21 cellular contexts compared by ENCODE assay signal in genomic region chr2:63696496-63696895, GRCh38.
DNase-seq lines count a peak whose midpoint lies in the region; ATAC-seq, FAIRE-seq and TF ChIP-seq lines count a peak whose summit lies in the region.
"Had no signal": no experiment of that assay in that cellular context is flagged by ENCODE, and none has a peak within 500 bp of the region (broad histone marks: within the 10 kb centered on the region; RNA-seq: fewer than 3 reads in every experiment).

No MANE protein-coding gene starts in this region.

- TF ChIP-seq POLR2A in HepG2 (IDR thresholded peaks at IDR 0.05; ENCODE audit: insufficient read depth in 1 of 2, low read depth in 2 of 2, low read length in 2 of 2) = no peak

- no peaks in the 10 kb centered on the region for H3K9me3 ChIP-seq in liver (ENCODE audit: control insufficient read depth in 4 of 4, low read length in 3 of 4)
- H3K9me3 ChIP-seq in HepG2 (ENCODE audit: low read length) = no peaks in the 10 kb centered on the region
- no peaks in the 10 kb centered on the region for H3K9me3 ChIP-seq in astrocyte (ENCODE audit: insufficient read depth, low read depth, low read length)
- no peaks in the 10 kb centered on the region for H3K9me3 ChIP-seq in small intestine (ENCODE audit: control insufficient read depth, low read depth)
- H3K9me3 ChIP-seq in mesenchymal stem cell (ENCODE audit: control insufficient read depth, low read length) = no peaks in the 10 kb centered on the region
- H3K9me3 ChIP-seq: BLaER1, SJSA1 had no signal

- H3K27ac ChIP-seq in liver (ENCODE audit: low read depth in 1 of 2, low read length in 2 of 2) (peak overlapping the region; percentile 44 to 88), HepG2 (ENCODE audit: extremely low read length, insufficient read depth, low read length) (no peak overlapping the region), astrocyte (ENCODE audit: low read depth, low read length) (no peak overlapping the region), small intestine (ENCODE audit: low read depth in 1 of 2, low read length in 1 of 2) (no peak overlapping the region), mesenchymal stem cell (ENCODE audit: low read length, poor library complexity, severe bottlenecking) (no peak overlapping the region)
- H3K27ac ChIP-seq: BLaER1, RWPE1, SJSA1 had no signal

- H3K9me3 Mint-ChIP-seq in astrocyte (ENCODE audit: unreplicated experiment) = no peaks in the 10 kb centered on the region

- in situ Hi-C loops in HepG2 (cut with HindIII; ENCODE audit: extremely low pct_ligation_motif_present, low pct_unique_long_range_greater_than_20kb) = loop anchor here (5.0 kb wide), 1 partner anchor 156 kb away; no protein-coding TSS in a partner anchor

- WGBS in liver = 41% methylated on average over 1 of the region's 1 CpG
- 12% methylated on average over 1 of the region's 1 CpG for WGBS in HepG2 (ENCODE audit: low lambda C conversion rate)
- WGBS in small intestine, 3 donors = 38 to 73% (median 55%) methylated on average over 1 of the region's 1 CpG
- 92% methylated on average over 1 of the region's 1 CpG for WGBS in mesenchymal stem cell

- H3K36me3 Mint-ChIP-seq in astrocyte (ENCODE audit: low read depth, unreplicated experiment) = peaks cover 2% of the 10 kb centered on the region

- H3K14ac ChIP-seq in mesenchymal stem cell (ENCODE audit: low read length in 2 of 2) = no peak overlapping the region

- no peak for TF ChIP-seq CTCF in liver (IDR thresholded peaks at IDR 0.05; ENCODE audit: low read depth, low read length, missing input control)
- TF ChIP-seq CTCF in HepG2 (CRISPR knock-in tag; IDR thresholded peaks at IDR 0.05) = no peak
- no peak for TF ChIP-seq CTCF in astrocyte (IDR thresholded peaks at IDR 0.05; ENCODE audit: insufficient read depth, low read depth, low read length)
- no peak for TF ChIP-seq CTCF in D721Med (IDR thresholded peaks at IDR 0.05; ENCODE audit: insufficient read depth, missing control alignments)

- H4K8ac ChIP-seq in mesenchymal stem cell (ENCODE audit: low read length) = no peak overlapping the region

- no peaks in the 10 kb centered on the region for H3K27me3 Mint-ChIP-seq in astrocyte (ENCODE audit: low read depth, unreplicated experiment)

- H2BK15ac ChIP-seq in mesenchymal stem cell (ENCODE audit: low read depth, poor library complexity, severe bottlenecking) = no peak overlapping the region

- H3K79me1 ChIP-seq in mesenchymal stem cell (replicated peaks; ENCODE audit: low read length, poor library complexity, severe bottlenecking) = no peaks in the 10 kb centered on the region

- H2BK120ac ChIP-seq in mesenchymal stem cell (ENCODE audit: low read depth, low read length) = no peak overlapping the region

- no peak for FAIRE-seq in HepG2 (lab: Jason Lieb, UNC)
- FAIRE-seq in astrocyte (lab: Jason Lieb, UNC) = no peak
- no peak for FAIRE-seq in small intestine (lab: Jason Lieb, UNC)
- FAIRE-seq in D721Med (lab: Jason Lieb, UNC) = no peak
- FAIRE-seq: GM12891, GM18507, H1 had no signal

- no peak overlapping the region for H3K4me3 ChIP-seq in liver (ENCODE audit: low read depth in 1 of 3, low read length in 3 of 3)
- no peak overlapping the region for H3K4me3 ChIP-seq in HepG2 (replicated peaks in 1 of 3; ENCODE audit: insufficient read depth in 1 of 3, low read depth in 2 of 3, low read length in 3 of 3)
- no peak overlapping the region for H3K4me3 ChIP-seq in astrocyte (ENCODE audit: insufficient read depth, low read depth, low read length)
- H3K4me3 ChIP-seq in small intestine (ENCODE audit: low read depth in 1 of 2, low read length in 2 of 2) = no peak overlapping the region
- no peak overlapping the region for H3K4me3 ChIP-seq in mesenchymal stem cell (ENCODE audit: insufficient read depth in 1 of 2, low read depth in 1 of 2, low read length in 2 of 2)
- H3K4me3 ChIP-seq: BLaER1, SJSA1 had no signal

- no peaks in the 10 kb centered on the region for H3K36me3 ChIP-seq in liver (ENCODE audit: control insufficient read depth in 4 of 4, insufficient read depth in 3 of 4, low read depth in 1 of 4, low read length in 3 of 4)
- H3K36me3 ChIP-seq in HepG2 (replicated peaks in 1 of 2; ENCODE audit: control insufficient read depth in 1 of 2, insufficient read depth in 2 of 2, low read length in 2 of 2) = no peaks in the 10 kb centered on the region
- no peaks in the 10 kb centered on the region for H3K36me3 ChIP-seq in astrocyte (ENCODE audit: insufficient read depth, low read length)
- no peaks in the 10 kb centered on the region for H3K36me3 ChIP-seq in small intestine (ENCODE audit: control insufficient read depth in 2 of 2, insufficient read depth in 2 of 2, low read length in 2 of 2)
- no peaks in the 10 kb centered on the region for H3K36me3 ChIP-seq in mesenchymal stem cell (ENCODE audit: control insufficient read depth in 1 of 2, insufficient read depth in 2 of 2, low read depth in 1 of 2, low read length in 2 of 2)
- H3K36me3 ChIP-seq: BLaER1, SJSA1 had no signal

- no peak overlapping the region for H2AK5ac ChIP-seq in mesenchymal stem cell (ENCODE audit: low read length, severe bottlenecking)

- no peak overlapping the region for H3K27ac Mint-ChIP-seq in astrocyte (ENCODE audit: unreplicated experiment)

- intact Hi-C loops in HepG2 (cut with micrococcal nuclease; ENCODE audit: unreplicated experiment) = no loop called here

- no peak overlapping the region for H2BK5ac ChIP-seq in mesenchymal stem cell (ENCODE audit: low read depth, low read length, poor library complexity, severe bottlenecking)

- H3K79me2 ChIP-seq in HepG2 (ENCODE audit: insufficient read depth, low read length) (no peaks in the 10 kb centered on the region), astrocyte (ENCODE audit: insufficient read depth, low read length) (no peaks in the 10 kb centered on the region)

- H3K4me3 Mint-ChIP-seq in astrocyte (ENCODE audit: unreplicated experiment) = no peak overlapping the region

- no TSS peak for BruUV-seq in HepG2 (replicated peaks; lab: Mats Ljungman, UMichigan)

- H3K18ac ChIP-seq in mesenchymal stem cell (ENCODE audit: low read depth in 1 of 2, low read length in 2 of 2) = no peak overlapping the region

- no peak overlapping the region for H3K4ac ChIP-seq in mesenchymal stem cell (ENCODE audit: low read depth in 1 of 2, low read length in 2 of 2)

- no peak overlapping the region for H3K23ac ChIP-seq in mesenchymal stem cell (ENCODE audit: low read length in 2 of 2)

- H3K4me1 ChIP-seq in liver (ENCODE audit: control insufficient read depth in 4 of 4, insufficient read depth in 4 of 4, low read length in 3 of 4) (peaks cover 9 to 58% (median 42%) of the 10 kb centered on the region in 4 donors), HepG2 (ENCODE audit: insufficient read depth, low read length) (peaks cover 21% of the 10 kb centered on the region), astrocyte (ENCODE audit: insufficient read depth, low read length) (peaks cover 14% of the 10 kb centered on the region), small intestine (ENCODE audit: control insufficient read depth in 2 of 2, insufficient read depth in 1 of 2, low read depth in 1 of 2, low read length in 1 of 2) (no peaks in the 10 kb centered on the region), mesenchymal stem cell (ENCODE audit: control insufficient read depth, insufficient read depth, low read depth, low read length) (peaks cover 2% of the 10 kb centered on the region)
- H3K4me1 ChIP-seq: BLaER1 had no signal

- H3K9ac ChIP-seq in liver (ENCODE audit: low read depth in 1 of 2, low read length in 2 of 2) = no peak overlapping the region
- H3K9ac ChIP-seq in HepG2 (ENCODE audit: insufficient read depth, low read depth, low read length) = no peak overlapping the region
- H3K9ac ChIP-seq in astrocyte (ENCODE audit: low read length) = no peak overlapping the region
- no peak overlapping the region for H3K9ac ChIP-seq in mesenchymal stem cell (ENCODE audit: low read length)
- H3K9ac ChIP-seq: BLaER1 had no signal

- no peak overlapping the region for H4K91ac ChIP-seq in mesenchymal stem cell (ENCODE audit: low read length)

- POLR2A ChIA-PET in HepG2 (lab: Yijun Ruan, JAX) = no interaction called here

- H2AFZ ChIP-seq in HepG2 (ENCODE audit: low read length) (no peak overlapping the region), astrocyte (ENCODE audit: low read depth, low read length) (no peak overlapping the region), mesenchymal stem cell (ENCODE audit: low read depth, low read length) (no peak overlapping the region)

- TF ChIP-seq RAD21 in liver (IDR thresholded peaks at IDR 0.05) = peak in 1 of 2 donors; percentile 7
- no peak for TF ChIP-seq RAD21 in HepG2 (CRISPR knock-in tag; IDR thresholded peaks at IDR 0.05)

- CTCF ChIA-PET in HepG2 (lab: Yijun Ruan, JAX; ENCODE audit: low intra/inter-chr PET ratio, low total read pairs) = no interaction called here

- no peak overlapping the region for H2BK12ac ChIP-seq in mesenchymal stem cell (ENCODE audit: low read length in 2 of 2)

- H3K4me2 ChIP-seq in HepG2 (ENCODE audit: low read depth, low read length) (no peak overlapping the region), astrocyte (ENCODE audit: low read length) (no peak overlapping the region), mesenchymal stem cell (ENCODE audit: low read length, poor library complexity, severe bottlenecking) (no peak overlapping the region)
- H3K4me2 ChIP-seq: BLaER1 had no signal

- ATAC-seq in HepG2 (no peak), GM19023 (IDR thresholded peaks at IDR 0.05; ENCODE audit: unreplicated experiment) (no peak)

- H4K20me1 ChIP-seq in HepG2 (ENCODE audit: insufficient read depth, low read length) = no peaks in the 10 kb centered on the region
- H4K20me1 ChIP-seq in astrocyte (ENCODE audit: insufficient read depth, low read length) = no peaks in the 10 kb centered on the region
- H4K20me1 ChIP-seq: BLaER1 had no signal

- H3K4me1 Mint-ChIP-seq in astrocyte (ENCODE audit: low read depth, unreplicated experiment) = peaks cover 22% of the 10 kb centered on the region

- H3K27me3 ChIP-seq in liver (ENCODE audit: control insufficient read depth in 4 of 4, insufficient read depth in 4 of 4, low read length in 3 of 4) (no peaks in the 10 kb centered on the region), HepG2 (ENCODE audit: control insufficient read depth in 1 of 2, insufficient read depth in 2 of 2, low read length in 2 of 2) (no peaks in the 10 kb centered on the region), astrocyte (ENCODE audit: insufficient read depth, low read length) (no peaks in the 10 kb centered on the region), small intestine (ENCODE audit: control insufficient read depth in 2 of 2, insufficient read depth in 2 of 2, low read length in 2 of 2) (no peaks in the 10 kb centered on the region), mesenchymal stem cell (ENCODE audit: control insufficient read depth in 1 of 2, insufficient read depth in 1 of 2, low read length in 2 of 2) (no peaks in the 10 kb centered on the region)
- H3K27me3 ChIP-seq: BLaER1, SJSA1 had no signal

- DNase-seq in HepG2 (ENCODE audit: low spot score) (no peak), astrocyte (ENCODE audit: low read depth) (peak; percentile 12), kidney tubule cell (ENCODE audit: low spot score) (peak; percentile 87), small intestine (no peak), mesenchymal stem cell (no peak), D721Med (ENCODE audit: insufficient read length, low spot score) (no peak)
- DNase-seq: DND-41; GDM1; Karpas-422; NCI-H1105 treated with DMSO at 0.1 percent for 48 hours; NCI-H187; NCI-H526 treated with DMSO at 0.1 percent for 48 hours; NK-92 treated with Interleukin-12 subunit alpha and Interleukin-12 subunit beta, amount 100 ng/mL, for 24 hours had no signal

- TF ChIP-seq EP300 in HepG2 (IDR thresholded peaks at IDR 0.05; ENCODE audit: low read depth in 2 of 2, low read length in 2 of 2) = no peak
- no peak for TF ChIP-seq EP300 in HepG2 (CRISPR knock-in tag; IDR thresholded peaks at IDR 0.05; ENCODE audit: borderline replicate concordance)

Comparison
In these comparisons a context has a peak if more than half of its experiments do, and no peak if none do; other contexts are left out.
1. H3K27ac ChIP-seq: peak in liver (2 of 2); none in HepG2 (single experiment), astrocyte (single experiment), small intestine (0 of 2) and mesenchymal stem cell (single experiment).
2. DNase-seq: peak in astrocyte (single experiment) and kidney tubule cell (single experiment); none in HepG2 (single experiment), small intestine (single experiment), mesenchymal stem cell (single experiment) and D721Med (single experiment).